ENCODE assay signal across 10 cellular contexts in genomic region chr6:150981095-150981494, GRCh38.
DNase-seq lines count a peak whose midpoint lies in the region; ATAC-seq and TF ChIP-seq lines count a peak whose summit lies in the region.
"Had no signal": no experiment of that assay in that cellular context is flagged by ENCODE, and none has a peak within 500 bp of the region (broad histone marks: within the 10 kb centered on the region; RNA-seq: fewer than 3 reads in every experiment).

No MANE protein-coding gene starts in this region.

- H3K4me1 Mint-ChIP-seq in immature natural killer cell, result no peaks in the 10 kb centered on the region

- no peak overlapping the region for H3K4me3 Mint-ChIP-seq in immature natural killer cell

- POLR2A ChIA-PET in RWPE1 (lab: Yijun Ruan, JAX; ENCODE audit: low non-redundant PET), result no interaction called here

- no peak for TF ChIP-seq CTCF in RWPE1 (conservative IDR thresholded peaks at IDR 0.05; ENCODE audit: low read depth)

- no peak overlapping the region for H3K27ac Mint-ChIP-seq in immature natural killer cell

- H3K36me3 ChIP-seq in SJCRH30, result peaks cover 39% of the 10 kb centered on the region

- no peaks in the 10 kb centered on the region for H3K9me3 ChIP-seq in SJCRH30 (replicated peaks)

- no peaks in the 10 kb centered on the region for H3K4me1 ChIP-seq in SJCRH30

- CTCF ChIA-PET in RWPE1 (lab: Yijun Ruan, JAX), result no interaction called here

- H3K27me3 ChIP-seq in SJCRH30, result no peaks in the 10 kb centered on the region

- peaks cover 0 to 2% (median 0%) of the 10 kb centered on the region in 3 donors for H3K27me3 Mint-ChIP-seq in immature natural killer cell (ENCODE audit: low read depth in 3 of 3)

- no peaks in the 10 kb centered on the region for H3K9me3 Mint-ChIP-seq in immature natural killer cell

- H3K36me3 Mint-ChIP-seq in immature natural killer cell, result no peaks in the 10 kb centered on the region

- H3K27ac ChIP-seq in RWPE1 (no peak overlapping the region), SJCRH30 (no peak overlapping the region)

- ATAC-seq in GM18511 (IDR thresholded peaks at IDR 0.05; ENCODE audit: unreplicated experiment) (peak; percentile 87), GM21515 (IDR thresholded peaks at IDR 0.05; ENCODE audit: unreplicated experiment) (peak; percentile 82), HG03280 (IDR thresholded peaks at IDR 0.05; ENCODE audit: unreplicated experiment) (peak; percentile 78), HG02610 (IDR thresholded peaks at IDR 0.05; ENCODE audit: unreplicated experiment) (no peak)
- ATAC-seq: SK-N-SH treated with all-trans-retinoic acid at 6 μM for 48 hours had no signal

- H3K4me3 ChIP-seq in SJCRH30, result no peak overlapping the region

- peak in 2 of 3 donors; percentile 17 to 21 for DNase-seq in immature natural killer cell
- DNase-seq in RWPE1 (ENCODE audit: low spot score), result no peak
- no peak for DNase-seq in SJCRH30
- DNase-seq in NCI-H774 (lab: John Stamatoyannopoulos, UW), result no peak
- DNase-seq: NCI-H2171 treated with DMSO at 0.1 percent for 48 hours had no signal

Comparison
In these comparisons a context has a peak if more than half of its experiments do, and no peak if none do; other contexts are left out.
1. DNase-seq: peak in immature natural killer cell (2 of 3); none in RWPE1 (single experiment), SJCRH30 (0 of 2) and NCI-H774 (single experiment).